Comparison of ENCODE assay signal across 25 cellular contexts in genomic region chr2:18745431-18746272, GRCh38.
"Had no signal": no experiment of that assay in that cellular context is flagged by ENCODE, and none has a peak within 500 bp of the region (broad histone marks: within the 10 kb centered on the region; RNA-seq: fewer than 3 reads in every experiment).

No MANE protein-coding gene starts in this region.

- H3K9me3 Mint-ChIP-seq: mesothelial cell of epicardium; naive thymus-derived CD4-positive, alpha-beta T cell; stimulated activated naive B cell treated with anti-CD40 and anti-IgM and Interleukin-4, amounts not matched to agents 10 μg/mL and 1 μg/mL and 100 μg/mL, for 72 hours had no signal

- H3K36me3 Mint-ChIP-seq: immature natural killer cell; mesothelial cell of epicardium; natural killer cell treated with Interleukin-12 subunit alpha and Interleukin-12 subunit beta and Interleukin-15 and Interleukin-18, amount 100 ng/mL, for 72 hours; stimulated activated naive B cell treated with anti-CD40 and anti-IgM and Interleukin-4, amounts not matched to agents 10 μg/mL and 1 μg/mL and 100 μg/mL, for 72 hours had no signal

- DNase-seq: hypothalamus; immature natural killer cell; kidney; left ventricle myocardium inferior; mesendoderm; naive thymus-derived CD4-positive, alpha-beta T cell; ovary; right cardiac atrium; sigmoid colon; small intestine; stimulated activated CD4-positive, alpha-beta T cell treated with anti-CD3 and anti-CD28 coated beads, Interleukin-4, amount 100 ng/mL, for 24 hours; stimulated activated naive B cell treated with anti-CD40 and anti-IgM and Interleukin-4, amounts not matched to agents 10 μg/mL and 1 μg/mL and 100 μg/mL, for 72 hours; stimulated activated naive CD8-positive, alpha-beta T cell treated with anti-CD3 and anti-CD28 coated beads, Interleukin-15, Interleukin-2, amounts not matched to agents 100 U/mL and 50 U/mL, for 24 hours; stomach; testis; thyroid gland; transverse colon; upper lobe of left lung had no signal

- H3K27me3 Mint-ChIP-seq: naive thymus-derived CD4-positive, alpha-beta T cell; natural killer cell treated with Interleukin-12 subunit alpha and Interleukin-12 subunit beta and Interleukin-15 and Interleukin-18, amount 100 ng/mL, for 72 hours; progenitor cell of endocrine pancreas; stimulated activated naive B cell treated with anti-CD40 and anti-IgM and Interleukin-4, amounts not matched to agents 10 μg/mL and 1 μg/mL and 100 μg/mL, for 72 hours had no signal

- H3K27me3 ChIP-seq: ovary, sigmoid colon, spleen, stomach, testis, thyroid gland, transverse colon, upper lobe of left lung, vagina had no signal

- H3K27ac Mint-ChIP-seq: immature natural killer cell; mesothelial cell of epicardium; naive thymus-derived CD4-positive, alpha-beta T cell; natural killer cell treated with Interleukin-12 subunit alpha and Interleukin-12 subunit beta and Interleukin-15 and Interleukin-18, amount 100 ng/mL, for 72 hours; progenitor cell of endocrine pancreas; stimulated activated naive B cell treated with anti-CD40 and anti-IgM and Interleukin-4, amounts not matched to agents 10 μg/mL and 1 μg/mL and 100 μg/mL, for 72 hours had no signal

- H3K27ac ChIP-seq: left ventricle myocardium inferior, ovary, sigmoid colon, spleen, stomach, testis, thyroid gland, transverse colon, upper lobe of left lung, vagina had no signal

- H3K4me1 ChIP-seq: spleen, upper lobe of left lung, vagina had no signal

- H3K4me3 Mint-ChIP-seq: immature natural killer cell; mesothelial cell of epicardium; naive thymus-derived CD4-positive, alpha-beta T cell; natural killer cell treated with Interleukin-12 subunit alpha and Interleukin-12 subunit beta and Interleukin-15 and Interleukin-18, amount 100 ng/mL, for 72 hours; stimulated activated naive B cell treated with anti-CD40 and anti-IgM and Interleukin-4, amounts not matched to agents 10 μg/mL and 1 μg/mL and 100 μg/mL, for 72 hours had no signal

- H3K36me3 ChIP-seq: left ventricle myocardium inferior, ovary, sigmoid colon, spleen, stomach, thyroid gland, transverse colon, upper lobe of left lung, vagina had no signal

- FAIRE-seq: islet of Langerhans, kidney, small intestine had no signal

- H3K9me3 ChIP-seq: left ventricle myocardium inferior, ovary, sigmoid colon, spleen, stomach, testis, thyroid gland, transverse colon, upper lobe of left lung, vagina had no signal

- H3K4me1 Mint-ChIP-seq: immature natural killer cell; naive thymus-derived CD4-positive, alpha-beta T cell; stimulated activated naive B cell treated with anti-CD40 and anti-IgM and Interleukin-4, amounts not matched to agents 10 μg/mL and 1 μg/mL and 100 μg/mL, for 72 hours had no signal

- H3K4me3 ChIP-seq: left ventricle myocardium inferior, lung, ovary, sigmoid colon, spleen, stomach, testis, thyroid gland, transverse colon, upper lobe of left lung, vagina had no signal

- ATAC-seq: naive thymus-derived CD4-positive, alpha-beta T cell; natural killer cell treated with Interleukin-12 subunit alpha and Interleukin-12 subunit beta and Interleukin-15 and Interleukin-18, amount 100 ng/mL, for 72 hours; right cardiac atrium; stimulated activated naive B cell treated with anti-CD40 and anti-IgM and Interleukin-4, amounts not matched to agents 10 μg/mL and 1 μg/mL and 100 μg/mL, for 72 hours; stimulated activated naive CD8-positive, alpha-beta T cell treated with anti-CD3 and anti-CD28 coated beads, Interleukin-15, Interleukin-2, amounts not matched to agents 100 U/mL and 50 U/mL, for 24 hours had no signal
